In genomic region chr18:50528806-50529205, GRCh38 we compare ENCODE assay signal across 28 cellular contexts. TPM values are rescaled to one million over a fixed set of nuclear protein-coding genes. Genes with fewer than 3 reads are reported as not detected.
"Had no signal": no experiment of that assay in that cellular context is flagged by ENCODE, and none has a peak within 500 bp of the region (broad histone marks: within the 10 kb centered on the region; RNA-seq: fewer than 3 reads in every experiment).

No MANE protein-coding gene starts in this region.

- H3K36me3 Mint-ChIP-seq: activated CD4-positive, alpha-beta memory T cell treated with anti-CD3 and anti-CD28 coated beads for 36 hours; activated naive CD4-positive, alpha-beta T cell treated with anti-CD3 and anti-CD28 coated beads, Interleukin-2, amount 10 ng/mL, durations not matched to agents 7 days and 5 days; activated naive CD8-positive, alpha-beta T cell treated with anti-CD3 and anti-CD28 coated beads, Interleukin-2, amount 10 ng/mL, durations not matched to agents 7 days and 5 days had no signal

- ATAC-seq: activated naive CD4-positive, alpha-beta T cell treated with anti-CD3 and anti-CD28 coated beads, Interleukin-2, amount 50 U/mL, for 72 hours; activated T-cell treated with anti-CD3 and anti-CD28 coated beads, Interleukin-2, amount 50 U/mL, for 72 hours; effector memory CD8-positive, alpha-beta T cell; foreskin keratinocyte; gastrocnemius medialis; WTC11 had no signal

- H3K4me3 Mint-ChIP-seq: activated CD4-positive, alpha-beta memory T cell treated with anti-CD3 and anti-CD28 coated beads for 36 hours; activated naive CD4-positive, alpha-beta T cell treated with anti-CD3 and anti-CD28 coated beads, Interleukin-2, amount 10 ng/mL, durations not matched to agents 7 days and 5 days; activated naive CD8-positive, alpha-beta T cell treated with anti-CD3 and anti-CD28 coated beads, Interleukin-2, amount 10 ng/mL, durations not matched to agents 7 days and 5 days; activated T-cell treated with anti-CD3 and anti-CD28 coated beads, Interleukin-2, amount 50 U/mL, for 24 hours; activated T-cell treated with anti-CD3 and anti-CD28 coated beads, Interleukin-2, amount 50 U/mL, for 72 hours; brain; central memory CD8-positive, alpha-beta T cell; dendritic cell treated with granulocyte-macrophage colony-stimulating factor and Interleukin-4, amounts not matched to agents 40 ng/mL and 50 ng/mL, for 4 days; effector memory CD8-positive, alpha-beta T cell; WTC11 had no signal

- H3K9me3 ChIP-seq: gastrocnemius medialis had no signal

- H3K27ac ChIP-seq: ascending aorta, coronary artery, dorsolateral prefrontal cortex, esophagus muscularis mucosa, foreskin keratinocyte, gastrocnemius medialis had no signal

- H3K27ac Mint-ChIP-seq: activated CD4-positive, alpha-beta memory T cell treated with anti-CD3 and anti-CD28 coated beads for 36 hours; activated naive CD4-positive, alpha-beta T cell treated with anti-CD3 and anti-CD28 coated beads, Interleukin-2, amount 10 ng/mL, durations not matched to agents 7 days and 5 days; activated naive CD4-positive, alpha-beta T cell treated with anti-CD3 and anti-CD28 coated beads, Interleukin-2, amount 50 U/mL, for 72 hours; activated naive CD8-positive, alpha-beta T cell treated with anti-CD3 and anti-CD28 coated beads, Interleukin-2, amount 10 ng/mL, durations not matched to agents 7 days and 5 days; activated T-cell treated with anti-CD3 and anti-CD28 coated beads, Interleukin-2, amount 50 U/mL, for 24 hours; activated T-cell treated with anti-CD3 and anti-CD28 coated beads, Interleukin-2, amount 50 U/mL, for 72 hours; brain; dendritic cell treated with granulocyte-macrophage colony-stimulating factor and Interleukin-4, amounts not matched to agents 40 ng/mL and 50 ng/mL, for 4 days; effector memory CD8-positive, alpha-beta T cell; WTC11 had no signal

- H3K27me3 ChIP-seq: ascending aorta, gastrocnemius medialis had no signal

- H3K36me3 ChIP-seq: ascending aorta, esophagus muscularis mucosa, gastrocnemius medialis had no signal

- H3K27me3 Mint-ChIP-seq: activated naive CD4-positive, alpha-beta T cell treated with anti-CD3 and anti-CD28 coated beads, Interleukin-2, amount 10 ng/mL, durations not matched to agents 7 days and 5 days; activated naive CD8-positive, alpha-beta T cell treated with anti-CD3 and anti-CD28 coated beads, Interleukin-2, amount 10 ng/mL, durations not matched to agents 7 days and 5 days; dendritic cell treated with granulocyte-macrophage colony-stimulating factor and Interleukin-4, amounts not matched to agents 40 ng/mL and 50 ng/mL, for 4 days had no signal

- H3K4me3 ChIP-seq: ascending aorta, coronary artery, dorsolateral prefrontal cortex, esophagus muscularis mucosa, gastrocnemius medialis had no signal

- FAIRE-seq: bronchial epithelial cell had no signal

- H3K4me1 ChIP-seq: ascending aorta, esophagus muscularis mucosa, foreskin keratinocyte, gastrocnemius medialis had no signal

- H3K4me1 Mint-ChIP-seq: activated naive CD4-positive, alpha-beta T cell treated with anti-CD3 and anti-CD28 coated beads, Interleukin-2, amount 10 ng/mL, durations not matched to agents 7 days and 5 days; activated naive CD8-positive, alpha-beta T cell treated with anti-CD3 and anti-CD28 coated beads, Interleukin-2, amount 10 ng/mL, durations not matched to agents 7 days and 5 days; central memory CD8-positive, alpha-beta T cell; WTC11 had no signal

- DNase-seq: activated CD4-positive, alpha-beta memory T cell treated with anti-CD3 and anti-CD28 coated beads for 36 hours; activated CD4-positive, alpha-beta T cell treated with anti-CD3 and anti-CD28 coated beads for 48 hours; activated CD4-positive, alpha-beta T cell treated with anti-CD3 and anti-CD28 coated beads, Interleukin-2, amount 50 U/mL, for 1 hour; activated CD8-positive, alpha-beta memory T cell treated with anti-CD3 and anti-CD28 coated beads, Interleukin-2, amount 50 U/mL, for 48 hours; activated gamma-delta T cell; activated naive CD4-positive, alpha-beta T cell; activated naive CD4-positive, alpha-beta T cell treated with anti-CD3 and anti-CD28 coated beads, Interleukin-2, amount 10 ng/mL, durations not matched to agents 7 days and 5 days; activated naive CD8-positive, alpha-beta T cell treated with anti-CD3 and anti-CD28 coated beads, Interleukin-2, amount 10 ng/mL, durations not matched to agents 7 days and 5 days; activated T-cell treated with anti-CD3 and anti-CD28 coated beads for 4 hours; activated T-cell treated with anti-CD3 and anti-CD28 coated beads, Interleukin-2, amount 50 U/mL, for 24 hours; activated T-cell treated with anti-CD3 and anti-CD28 coated beads, Interleukin-2, amount 50 U/mL, for 72 hours; dorsolateral prefrontal cortex; effector memory CD8-positive, alpha-beta T cell; erythroblast; foreskin keratinocyte; gastrocnemius medialis; glutamatergic neuron; T-helper 2 cell had no signal

RNA-seq across cellular contexts. Expression of gene MAPK4, which starts 31.1 kb away (rescaled TPM):
- total RNA-seq: activated CD4-positive, alpha-beta memory T cell treated with anti-CD3 and anti-CD28 coated beads for 36 hours; activated naive CD4-positive, alpha-beta T cell treated with anti-CD3 and anti-CD28 coated beads, Interleukin-2, amount 50 U/mL, for 72 hours; activated naive CD8-positive, alpha-beta T cell treated with anti-CD3 and anti-CD28 coated beads, Interleukin-2, amount 10 ng/mL, durations not matched to agents 7 days and 5 days; activated T-cell treated with anti-CD3 and anti-CD28 coated beads, Interleukin-2, amount 50 U/mL, for 72 hours; bronchial epithelial cell; foreskin keratinocyte; T-helper 1 cell treated with Interleukin-12 subunit alpha and Interleukin-12 subunit beta and Interleukin-4 antibody, amounts not matched to agents 30 ng/mL and 1 ng/mL, for 36 hours had no signal
